8 cellular contexts compared by ENCODE assay signal in the genomic region with DNA sequence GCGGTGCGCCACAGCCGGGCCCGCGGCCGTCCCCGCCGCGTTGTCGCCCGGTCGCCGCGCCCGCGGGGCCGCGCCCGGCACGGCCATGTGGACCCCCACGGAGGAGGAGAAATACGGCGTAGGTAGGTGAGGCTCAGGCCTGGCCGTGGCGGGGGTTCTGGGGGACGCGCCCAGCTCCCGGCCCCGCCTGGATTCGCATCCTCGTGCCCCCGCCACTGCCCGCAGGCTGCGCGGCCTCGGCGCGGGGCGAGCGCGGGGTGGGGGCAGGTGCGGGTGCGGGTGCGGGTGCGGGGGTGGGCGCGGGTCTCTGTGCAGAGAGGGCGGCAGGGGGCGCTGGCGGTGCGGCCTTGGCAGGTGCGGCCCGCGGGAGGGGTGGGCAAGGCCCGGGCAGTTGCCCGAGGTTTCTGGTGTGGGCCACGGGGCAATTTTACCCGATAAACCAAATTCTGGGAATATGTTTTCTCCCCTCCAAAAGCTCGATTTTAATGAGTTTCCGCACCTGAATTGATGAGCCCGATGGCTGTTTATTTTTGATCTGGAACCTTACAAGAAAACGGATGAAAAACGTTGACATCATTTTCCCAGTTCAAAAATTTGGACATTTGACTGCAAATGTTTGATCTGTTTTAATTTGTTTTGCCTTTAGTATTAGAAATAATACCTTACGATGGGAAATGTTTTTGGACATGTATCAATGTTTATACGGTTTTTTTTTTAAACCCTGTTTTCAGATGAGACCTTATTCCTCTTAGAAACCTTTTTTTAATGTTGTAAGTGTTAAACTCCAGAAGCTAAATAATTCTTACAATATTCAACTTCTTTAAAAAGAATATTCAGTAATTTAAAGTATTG. TPM values are rescaled to one million over a fixed set of nuclear protein-coding genes. Genes with fewer than 3 reads are reported as not detected.
A peak's percentile ranks its signal among the peaks of the same experiment; 100 is the strongest.
DNase-seq lines count a peak whose midpoint lies in the region; ATAC-seq lines count a peak whose summit lies in the region.

No MANE protein-coding gene starts in this region.

- H3K27ac ChIP-seq in SJCRH30 = no peak overlapping the region

- H3K27ac Mint-ChIP-seq in activated CD8-positive, alpha-beta T cell treated with anti-CD3 and anti-CD28 coated beads, Interleukin-2, amount 10 ng/mL, durations not matched to agents 7 days and 5 days = no peak overlapping the region

- H3K27me3 Mint-ChIP-seq in activated CD8-positive, alpha-beta T cell treated with anti-CD3 and anti-CD28 coated beads, Interleukin-2, amount 10 ng/mL, durations not matched to agents 7 days and 5 days (ENCODE audit: low read depth) = peaks cover 40% of the 10 kb centered on the region

- peak overlapping the region; percentile 16 for H3K4me3 ChIP-seq in mononuclear cell (ENCODE audit: low read length)
- no peak overlapping the region for H3K4me3 ChIP-seq in SJCRH30

- ATAC-seq in activated CD8-positive, alpha-beta T cell treated with anti-CD3 and anti-CD28 coated beads, Interleukin-2, amount 10 ng/mL, durations not matched to agents 7 days and 5 days = peak; percentile 63
- no peak for ATAC-seq in GM19023 (IDR thresholded peaks at IDR 0.05; ENCODE audit: unreplicated experiment)

- DNase-seq in GM03348 (ENCODE audit: low spot score) (peak; percentile 32), M059J (ENCODE audit: low read depth) (peak; percentile 18), SJCRH30 (no peak)
- DNase-seq in activated CD8-positive, alpha-beta T cell treated with anti-CD3 and anti-CD28 coated beads, Interleukin-2, amount 10 ng/mL, durations not matched to agents 7 days and 5 days = peak; percentile 65
- peak; percentile 19 for DNase-seq in effector CD4-positive, alpha-beta T cell
- peak; percentile 22 to 54 for DNase-seq in stimulated activated CD8-positive, alpha-beta memory T cell treated with anti-CD3 and anti-CD28 coated beads, Interleukin-7, amount 100 ng/mL, for 4 hours (ENCODE audit: low read depth in 2 of 2)

- H3K36me3 Mint-ChIP-seq in activated CD8-positive, alpha-beta T cell treated with anti-CD3 and anti-CD28 coated beads, Interleukin-2, amount 10 ng/mL, durations not matched to agents 7 days and 5 days (ENCODE audit: low read depth) = no peaks in the 10 kb centered on the region

- H3K9me3 ChIP-seq in mononuclear cell (ENCODE audit: low read depth, low read length) = no peaks in the 10 kb centered on the region
- H3K9me3 ChIP-seq in SJCRH30 (replicated peaks) = no peaks in the 10 kb centered on the region

- CTCF ChIA-PET in activated CD8-positive, alpha-beta T cell treated with anti-CD3 and anti-CD28 coated beads, Interleukin-2, amount 10 ng/mL, durations not matched to agents 7 days and 5 days (lab: Charles Lee) = interaction anchor here (0.9 to 7.6 kb wide), 15 partner anchors 18 to 711 kb away, joined by 3 to 80 read pairs (median 3); partner anchors contain the start of gene MAPKAPK3

- H3K36me3 ChIP-seq in SJCRH30 = no peaks in the 10 kb centered on the region

- H3K4me1 Mint-ChIP-seq in activated CD8-positive, alpha-beta T cell treated with anti-CD3 and anti-CD28 coated beads, Interleukin-2, amount 10 ng/mL, durations not matched to agents 7 days and 5 days (ENCODE audit: low read depth) = peaks cover 8% of the 10 kb centered on the region

- H3K27me3 ChIP-seq in mononuclear cell (ENCODE audit: insufficient read depth, low read length) = peaks cover 67% of the 10 kb centered on the region
- 0 out of 2 replicates have a peak, but pooled peaks cover 4% of the 10 kb centered on the region for H3K27me3 ChIP-seq in SJCRH30

- H3K9me3 Mint-ChIP-seq in activated CD8-positive, alpha-beta T cell treated with anti-CD3 and anti-CD28 coated beads, Interleukin-2, amount 10 ng/mL, durations not matched to agents 7 days and 5 days (ENCODE audit: insufficient read depth) = no peaks in the 10 kb centered on the region

- H3K4me1 ChIP-seq in mononuclear cell (ENCODE audit: insufficient read depth, low read length) = peaks cover 11% of the 10 kb centered on the region
- H3K4me1 ChIP-seq in SJCRH30 = no peaks in the 10 kb centered on the region

- POLR2A ChIA-PET in activated CD8-positive, alpha-beta T cell treated with anti-CD3 and anti-CD28 coated beads, Interleukin-2, amount 10 ng/mL, durations not matched to agents 7 days and 5 days (lab: Charles Lee) = interaction anchor here (1.4 kb wide), 1 partner anchor 106 kb away, joined by 3 read pairs; the partner anchor contains the start of gene HEMK1

- H3K4me3 Mint-ChIP-seq in activated CD8-positive, alpha-beta T cell treated with anti-CD3 and anti-CD28 coated beads, Interleukin-2, amount 10 ng/mL, durations not matched to agents 7 days and 5 days = peak overlapping the region; percentile 68

RNA-seq across cellular contexts. Expression of gene DOCK3, which starts 0.7 kb away (rescaled TPM):
- total RNA-seq in M059J (2014; rRNA removed; shearing (Covaris generic)) = 0.52 and 1.0 TPM in 2 replicates
- 1 to 10 TPM; 3.2 to 3.4 TPM for total RNA-seq in activated CD8-positive, alpha-beta T cell treated with anti-CD3 and anti-CD28 coated beads, Interleukin-2, amount 10 ng/mL, durations not matched to agents 7 days and 5 days
- total RNA-seq in mononuclear cell = 1.0 TPM
- 0.08 TPM in 2 replicates for total RNA-seq in SJCRH30 (2014; rRNA removed; shearing (Covaris generic))

RNA-seq across cellular contexts. Expression of gene MAPKAPK3, which starts 58.5 kb away (rescaled TPM):
- 40.0 and 46.4 TPM in 2 replicates for total RNA-seq in M059J (2014; rRNA removed; shearing (Covaris generic))
- 100 to 1,000 TPM; 224 to 225 TPM for total RNA-seq in activated CD8-positive, alpha-beta T cell treated with anti-CD3 and anti-CD28 coated beads, Interleukin-2, amount 10 ng/mL, durations not matched to agents 7 days and 5 days
- total RNA-seq in mononuclear cell = 70.8 TPM
- 24.1 and 24.2 TPM in 2 replicates for total RNA-seq in SJCRH30 (2014; rRNA removed; shearing (Covaris generic))

Comparison
In these comparisons a context has a peak if more than half of its experiments do, and no peak if none do; other contexts are left out.
1. DNase-seq: peak in GM03348 (single experiment), M059J (single experiment), activated CD8-positive, alpha-beta T cell treated with anti-CD3 and anti-CD28 coated beads, Interleukin-2, amount 10 ng/mL, durations not matched to agents 7 days and 5 days (single experiment), effector CD4-positive, alpha-beta T cell (single experiment) and stimulated activated CD8-positive, alpha-beta memory T cell treated with anti-CD3 and anti-CD28 coated beads, Interleukin-7, amount 100 ng/mL, for 4 hours (2 of 2); none in SJCRH30 (0 of 2).